In the genomic region with DNA sequence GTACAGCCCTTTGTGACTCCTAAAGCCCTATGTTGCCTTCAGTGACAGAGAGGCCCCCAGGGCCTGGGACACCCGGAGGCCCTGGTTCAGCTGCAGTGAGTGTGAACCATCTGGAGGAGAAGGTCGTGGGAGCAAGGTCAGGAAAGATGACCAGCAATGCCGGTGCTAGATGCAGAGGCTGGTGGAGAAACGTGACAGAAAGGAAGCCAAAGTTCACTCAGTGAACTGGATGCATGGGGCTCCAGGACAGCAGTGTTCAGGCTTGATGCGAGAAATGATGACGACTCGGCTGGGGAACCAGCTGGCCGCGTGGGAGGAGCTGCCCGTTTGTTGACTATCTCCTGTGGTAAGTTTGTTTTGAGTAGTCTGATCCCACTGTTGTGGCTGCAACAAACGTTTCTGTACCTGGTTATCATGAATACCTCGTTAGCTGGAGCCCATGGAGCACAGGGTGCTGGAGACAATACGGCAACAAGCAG, we compare ENCODE assay signal across 1 cellular context.
TF ChIP-seq lines count a peak whose summit lies in the region.

No MANE protein-coding gene starts in this region.

TF ChIP-seq in WTC11, 78 proteins besides CTCF, POLR2A, EP300 and RAD21 (continued from another document):
- TF ChIP-seq, protein P1, sequence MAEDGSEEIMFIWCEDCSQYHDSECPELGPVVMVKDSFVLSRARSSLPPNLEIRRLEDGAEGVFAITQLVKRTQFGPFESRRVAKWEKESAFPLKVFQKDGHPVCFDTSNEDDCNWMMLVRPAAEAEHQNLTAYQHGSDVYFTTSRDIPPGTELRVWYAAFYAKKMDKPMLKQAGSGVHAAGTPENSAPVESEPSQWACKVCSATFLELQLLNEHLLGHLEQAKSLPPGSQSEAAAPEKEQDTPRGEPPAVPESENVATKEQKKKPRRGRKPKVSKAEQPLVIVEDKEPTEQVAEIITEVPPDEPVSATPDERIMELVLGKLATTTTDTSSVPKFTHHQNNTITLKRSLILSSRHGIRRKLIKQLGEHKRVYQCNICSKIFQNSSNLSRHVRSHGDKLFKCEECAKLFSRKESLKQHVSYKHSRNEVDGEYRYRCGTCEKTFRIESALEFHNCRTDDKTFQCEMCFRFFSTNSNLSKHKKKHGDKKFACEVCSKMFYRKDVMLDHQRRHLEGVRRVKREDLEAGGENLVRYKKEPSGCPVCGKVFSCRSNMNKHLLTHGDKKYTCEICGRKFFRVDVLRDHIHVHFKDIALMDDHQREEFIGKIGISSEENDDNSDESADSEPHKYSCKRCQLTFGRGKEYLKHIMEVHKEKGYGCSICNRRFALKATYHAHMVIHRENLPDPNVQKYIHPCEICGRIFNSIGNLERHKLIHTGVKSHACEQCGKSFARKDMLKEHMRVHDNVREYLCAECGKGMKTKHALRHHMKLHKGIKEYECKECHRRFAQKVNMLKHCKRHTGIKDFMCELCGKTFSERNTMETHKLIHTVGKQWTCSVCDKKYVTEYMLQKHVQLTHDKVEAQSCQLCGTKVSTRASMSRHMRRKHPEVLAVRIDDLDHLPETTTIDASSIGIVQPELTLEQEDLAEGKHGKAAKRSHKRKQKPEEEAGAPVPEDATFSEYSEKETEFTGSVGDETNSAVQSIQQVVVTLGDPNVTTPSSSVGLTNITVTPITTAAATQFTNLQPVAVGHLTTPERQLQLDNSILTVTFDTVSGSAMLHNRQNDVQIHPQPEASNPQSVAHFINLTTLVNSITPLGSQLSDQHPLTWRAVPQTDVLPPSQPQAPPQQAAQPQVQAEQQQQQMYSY (CRISPR knock-in tag; IDR thresholded peaks at IDR 0.05) = no peak
- no peak for TF ChIP-seq GTF2I (CRISPR knock-in tag; conservative IDR thresholded peaks at IDR 0.05)
- TF ChIP-seq, protein P2, sequence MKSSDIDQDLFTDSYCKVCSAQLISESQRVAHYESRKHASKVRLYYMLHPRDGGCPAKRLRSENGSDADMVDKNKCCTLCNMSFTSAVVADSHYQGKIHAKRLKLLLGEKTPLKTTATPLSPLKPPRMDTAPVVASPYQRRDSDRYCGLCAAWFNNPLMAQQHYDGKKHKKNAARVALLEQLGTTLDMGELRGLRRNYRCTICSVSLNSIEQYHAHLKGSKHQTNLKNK (CRISPR knock-in tag; IDR thresholded peaks at IDR 0.05) = no peak
- TF ChIP-seq NR1H2 (CRISPR knock-in tag; IDR thresholded peaks at IDR 0.05) = no peak
- TF ChIP-seq ZNF138 (CRISPR knock-in tag; conservative IDR thresholded peaks at IDR 0.05) = no peak
- no peak for TF ChIP-seq GRHL2 (CRISPR knock-in tag; IDR thresholded peaks at IDR 0.05; ENCODE audit: insufficient replicate concordance, severe bottlenecking)
- no peak for TF ChIP-seq ZNF423 (CRISPR knock-in tag; IDR thresholded peaks at IDR 0.05)
- TF ChIP-seq, protein P3, sequence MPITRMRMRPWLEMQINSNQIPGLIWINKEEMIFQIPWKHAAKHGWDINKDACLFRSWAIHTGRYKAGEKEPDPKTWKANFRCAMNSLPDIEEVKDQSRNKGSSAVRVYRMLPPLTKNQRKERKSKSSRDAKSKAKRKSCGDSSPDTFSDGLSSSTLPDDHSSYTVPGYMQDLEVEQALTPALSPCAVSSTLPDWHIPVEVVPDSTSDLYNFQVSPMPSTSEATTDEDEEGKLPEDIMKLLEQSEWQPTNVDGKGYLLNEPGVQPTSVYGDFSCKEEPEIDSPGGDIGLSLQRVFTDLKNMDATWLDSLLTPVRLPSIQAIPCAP (CRISPR knock-in tag; IDR thresholded peaks at IDR 0.05) = no peak
- TF ChIP-seq SMAD4 (CRISPR knock-in tag; IDR thresholded peaks at IDR 0.05) = no peak
- no peak for TF ChIP-seq ZNF416 (CRISPR knock-in tag; IDR thresholded peaks at IDR 0.05)
- no peak for TF ChIP-seq ATF1 (CRISPR knock-in tag; IDR thresholded peaks at IDR 0.05)
TF ChIP-seq in WTC11: peak in this region for 0.
